Comparison of ENCODE assay signal across 4 cellular contexts in genomic region chr18:43642647-43643046, GRCh38.
"Had no signal": no experiment of that assay in that cellular context is flagged by ENCODE, and none has a peak within 500 bp of the region (broad histone marks: within the 10 kb centered on the region; RNA-seq: fewer than 3 reads in every experiment).

No MANE protein-coding gene starts in this region.

- H3K4me3 Mint-ChIP-seq: GM23338, H9 had no signal

- H3K4me1 Mint-ChIP-seq: GM23338, H9 had no signal

- DNase-seq: H9, HCEC 1CT, IMR-90 had no signal

- H3K27ac Mint-ChIP-seq: GM23338, H9 had no signal
